In the genomic region with DNA sequence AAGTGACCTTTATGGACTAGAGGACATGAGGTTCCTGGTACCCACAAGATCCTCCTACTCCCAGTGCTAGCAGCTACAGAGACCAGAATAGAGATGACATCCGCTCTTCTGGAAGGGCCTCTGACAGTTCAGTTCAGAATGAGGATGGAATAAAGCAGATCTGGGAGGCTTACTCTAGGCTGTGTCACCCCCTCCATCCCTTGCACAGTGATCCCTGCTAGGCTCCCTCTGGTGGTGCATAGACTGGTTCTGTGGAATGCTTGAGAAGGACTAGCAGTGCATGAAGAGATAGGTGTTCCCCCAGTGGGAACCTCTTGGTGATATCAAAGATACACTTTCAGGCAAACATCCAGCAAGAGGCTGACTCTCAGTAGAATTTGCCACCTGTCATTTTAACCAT, we compare ENCODE assay signal across 11 cellular contexts.
DNase-seq lines count a peak whose midpoint lies in the region; ATAC-seq and TF ChIP-seq lines count a peak whose summit lies in the region.
"Had no signal": no experiment of that assay in that cellular context is flagged by ENCODE, and none has a peak within 500 bp of the region (broad histone marks: within the 10 kb centered on the region; RNA-seq: fewer than 3 reads in every experiment).

No MANE protein-coding gene starts in this region.

- intact Hi-C loops in ascending aorta (cut with DNase I) = no loop called here

- peaks cover 0 to 25% of the 10 kb centered on the region in 2 donors for H3K9me3 ChIP-seq in ascending aorta

- no peak overlapping the region for H3K4me3 ChIP-seq in ascending aorta

- TF ChIP-seq CTCF in ascending aorta (IDR thresholded peaks at IDR 0.05) = no peak

- H3K36me3 ChIP-seq in ascending aorta = peaks cover 0 to 13% of the 10 kb centered on the region in 2 donors

- DNase-seq in AG08395 (ENCODE audit: low spot score) (peak; percentile 60), HT-29 (ENCODE audit: low spot score) (peak; percentile 26), amniotic epithelial cell (ENCODE audit: low read depth) (peak; percentile 52), iPS-NIHi11 (ENCODE audit: low spot score) (peak; percentile 44), ascending aorta (ENCODE audit: low spot score in 2 of 2) (no peak), amygdala (lab: John Stamatoyannopoulos, UW) (no peak), MV-4-11 (lab: John Stamatoyannopoulos, UW) (no peak)
- DNase-seq: activated B cell treated with CpG ODN at 0.5 μM for 24 hours; nucleus accumbens; stimulated activated CD4-positive, alpha-beta T cell treated with anti-CD3 and anti-CD28 coated beads, Interleukin-15, amount 100 ng/mL, for 24 hours had no signal

- no peaks in the 10 kb centered on the region for H3K27me3 ChIP-seq in ascending aorta

- no peak overlapping the region for H3K27ac ChIP-seq in ascending aorta

- no peaks in the 10 kb centered on the region for H3K4me1 ChIP-seq in ascending aorta

- ATAC-seq in GM19351 (IDR thresholded peaks at IDR 0.05; ENCODE audit: unreplicated experiment) = no peak

Comparison
In these comparisons a context has a peak if more than half of its experiments do, and no peak if none do; other contexts are left out.
1. DNase-seq: peak in AG08395 (single experiment), HT-29 (single experiment), amniotic epithelial cell (single experiment) and iPS-NIHi11 (single experiment); none in ascending aorta (0 of 2), amygdala (0 of 56) and MV-4-11 (single experiment).